1 cellular context compared by ENCODE assay signal in genomic region chr4:169010125-169011023, GRCh38.
A peak's percentile ranks its signal among the peaks of the same experiment; 100 is the strongest.
TF ChIP-seq lines count a peak whose summit lies in the region.

TSS of gene CBR4 (minus strand) at chr4:169010255. CDS start at chr4:169010089, 166 bp downstream.

TF ChIP-seq in HepG2, 621 proteins besides CTCF, POLR2A, EP300 and RAD21 (continued from another document and continues in another):
- TF ChIP-seq CSRNP1 (CRISPR knock-in tag; IDR thresholded peaks at IDR 0.05) (no peak), ZNF891 (CRISPR knock-in tag; IDR thresholded peaks at IDR 0.05) (0 out of 2 replicates have a peak, but pooled peaks have one; percentile 58), JUN (CRISPR knock-in tag; IDR thresholded peaks at IDR 0.05) (no peak), SRSF1 (optimal IDR thresholded peaks at IDR 0.05; ENCODE audit: low read depth, low read length) (no peak), RFX5 (IDR thresholded peaks at IDR 0.05; ENCODE audit: low read depth, low read length) (peak; percentile 51; the same call in 1 of the 2 replicates), MAFK (conservative IDR thresholded peaks at IDR 0.05 in 1 of 2, IDR thresholded peaks at IDR 0.05 in 1 of 2; ENCODE audit: low read length in 2 of 2) (0 out of 4 replicates have a peak, but pooled peaks of 1 of the 2 experiments have one; percentile 1), ATF1 (CRISPR knock-in tag; IDR thresholded peaks at IDR 0.05) (peak; percentile 94), CREB1 (IDR thresholded peaks at IDR 0.05) (peak; percentile 98), CREB1 (CRISPR knock-in tag; IDR thresholded peaks at IDR 0.05) (peak; percentile 97), NONO (IDR thresholded peaks at IDR 0.05) (no peak), NONO (CRISPR knock-in tag; conservative IDR thresholded peaks at IDR 0.05) (peak; percentile 69), SPEN (CRISPR knock-in tag; IDR thresholded peaks at IDR 0.05; ENCODE audit: low read depth) (peak; percentile 68), TIGD3 (CRISPR knock-in tag; IDR thresholded peaks at IDR 0.05; ENCODE audit: borderline replicate concordance) (no peak), BRF2 (CRISPR knock-in tag; IDR thresholded peaks at IDR 0.05) (0 out of 2 replicates have a peak, but pooled peaks have one; percentile 20), ZBTB43 (CRISPR knock-in tag; conservative IDR thresholded peaks at IDR 0.05) (0 out of 2 replicates have a peak, but pooled peaks have one; percentile 27), ZNF674 (CRISPR knock-in tag; IDR thresholded peaks at IDR 0.05; ENCODE audit: low read depth) (no peak), NCOR1 (IDR thresholded peaks at IDR 0.05; ENCODE audit: borderline replicate concordance, low read length) (peak; percentile 37; the same call in 1 of the 2 replicates), IRF9 (CRISPR knock-in tag; IDR thresholded peaks at IDR 0.05; ENCODE audit: borderline replicate concordance) (0 out of 2 replicates have a peak, but pooled peaks have one; percentile 78), ZNF761 (CRISPR knock-in tag; conservative IDR thresholded peaks at IDR 0.05) (no peak; the same call in 1 of the 2 replicates), IKZF5 (CRISPR knock-in tag; IDR thresholded peaks at IDR 0.05) (no peak; the same call in 1 of the 2 replicates), ARID3A (IDR thresholded peaks at IDR 0.05; ENCODE audit: low read depth, low read length) (no peak), CBX5 (CRISPR knock-in tag; IDR thresholded peaks at IDR 0.05; ENCODE audit: borderline replicate concordance) (no peak), HMGXB3 (CRISPR knock-in tag; IDR thresholded peaks at IDR 0.05; ENCODE audit: borderline replicate concordance) (peak; percentile 34; the same call in 1 of the 2 replicates), GATAD1 (CRISPR knock-in tag; IDR thresholded peaks at IDR 0.05) (peak; percentile 77), ZNF746 (CRISPR knock-in tag; IDR thresholded peaks at IDR 0.05) (no peak), YEATS2 (CRISPR knock-in tag; IDR thresholded peaks at IDR 0.05; ENCODE audit: borderline replicate concordance) (peak; percentile 81; the same call in 1 of the 2 replicates), ZNF710 (CRISPR knock-in tag; IDR thresholded peaks at IDR 0.05; ENCODE audit: borderline replicate concordance) (peak; percentile 48; the same call in 1 of the 2 replicates), PBX2 (CRISPR knock-in tag; IDR thresholded peaks at IDR 0.05) (no peak), ZBTB26 (CRISPR knock-in tag; IDR thresholded peaks at IDR 0.05; ENCODE audit: borderline replicate concordance) (0 out of 2 replicates have a peak, but pooled peaks have one; percentile 27), ELF3 (CRISPR knock-in tag; IDR thresholded peaks at IDR 0.05) (peak; percentile 80), ZNF740 (CRISPR knock-in tag; IDR thresholded peaks at IDR 0.05) (no peak), EEA1 (CRISPR knock-in tag; IDR thresholded peaks at IDR 0.05; ENCODE audit: borderline replicate concordance) (peak; percentile 38; the same call in 1 of the 2 replicates), ZNF326 (CRISPR knock-in tag; IDR thresholded peaks at IDR 0.05; ENCODE audit: borderline replicate concordance) (no peak), NFYB (CRISPR knock-in tag; IDR thresholded peaks at IDR 0.05) (peak; percentile 63), ELK4 (CRISPR knock-in tag; IDR thresholded peaks at IDR 0.05; ENCODE audit: borderline replicate concordance) (no peak), KDM5B (CRISPR knock-in tag; IDR thresholded peaks at IDR 0.05; ENCODE audit: borderline replicate concordance) (0 out of 2 replicates have a peak, but pooled peaks have one; percentile 38)
